ENCODE assay signal across 6 cellular contexts in genomic region chr17:18262111-18262510, GRCh38. TPM values are rescaled to one million over a fixed set of nuclear protein-coding genes. Genes with fewer than 3 reads are reported as not detected.
DNase-seq lines count a peak whose midpoint lies in the region; ATAC-seq and TF ChIP-seq lines count a peak whose summit lies in the region.

No MANE protein-coding gene starts in this region.

- TF ChIP-seq CTCF in OCI-LY7 (conservative IDR thresholded peaks at IDR 0.05; ENCODE audit: low read length) (no peak), GM13977 (IDR thresholded peaks at IDR 0.05; ENCODE audit: extremely low read depth, insufficient read depth, missing control alignments) (no peak)

- POLR2A ChIA-PET in OCI-LY7 (lab: Charles Lee), result no interaction called here

- peak overlapping the region; percentile 98 for H3K4me2 ChIP-seq in OCI-LY7 (ENCODE audit: low read length)

- H3K27me3 Mint-ChIP-seq in central memory CD8-positive, alpha-beta T cell, result no peaks in the 10 kb centered on the region

- peaks cover 12% of the 10 kb centered on the region; the same call in 1 of the 2 replicates for H3K79me2 ChIP-seq in OCI-LY7 (ENCODE audit: insufficient read depth, low read depth, low read length)

- H3K27ac Mint-ChIP-seq in central memory CD8-positive, alpha-beta T cell (ENCODE audit: low read depth), result no peak overlapping the region

- H3K4me3 ChIP-seq in OCI-LY7 (ENCODE audit: low read depth, low read length, poor library complexity, severe bottlenecking), result no peak overlapping the region

- DNase-seq in OCI-LY7 (ENCODE audit: low spot score), result no peak
- no peak for DNase-seq in central memory CD8-positive, alpha-beta T cell (ENCODE audit: low spot score in 2 of 2)
- peak; percentile 7 for DNase-seq in renal cortical epithelial cell (ENCODE audit: low read depth)
- no peak for DNase-seq in NCI-H2029 (lab: John Stamatoyannopoulos, UW)
- DNase-seq in islet precursor cell, result no peak
- DNase-seq in GM13977 (ENCODE audit: low spot score), result no peak

- H3K27ac ChIP-seq in OCI-LY7 (ENCODE audit: low read depth, low read length, poor library complexity, severe bottlenecking), result no peak overlapping the region

- no TSS peak for BruUV-seq in OCI-LY7 (replicated peaks; lab: Mats Ljungman, UMichigan)

- no peak for ATAC-seq in central memory CD8-positive, alpha-beta T cell (replicated peaks; ENCODE audit: extremely low read depth, poor library complexity, severe bottlenecking)

- H3K9me2 ChIP-seq in OCI-LY7 (ENCODE audit: insufficient read depth, low read length), result no peaks in the 10 kb centered on the region

- H2AFZ ChIP-seq in OCI-LY7 (ENCODE audit: low read length), result no peak overlapping the region

- H3K9me3 Mint-ChIP-seq in central memory CD8-positive, alpha-beta T cell, result no peaks in the 10 kb centered on the region

- H3K36me3 ChIP-seq in OCI-LY7 (ENCODE audit: insufficient read depth, low read length), result no peaks in the 10 kb centered on the region; the same call in 1 of the 2 replicates

- H3K4me1 Mint-ChIP-seq in central memory CD8-positive, alpha-beta T cell, result peaks cover 32% of the 10 kb centered on the region

- peak overlapping the region; percentile 98 for H3K4me3 Mint-ChIP-seq in central memory CD8-positive, alpha-beta T cell

- peaks cover 29% of the 10 kb centered on the region for H3K4me1 ChIP-seq in OCI-LY7 (ENCODE audit: insufficient read depth, low read length, poor library complexity, severe bottlenecking)

- intact Hi-C loops in OCI-LY7 (cut with micrococcal nuclease; ENCODE audit: unreplicated experiment), result no loop called here

- no peaks in the 10 kb centered on the region for H4K20me1 ChIP-seq in OCI-LY7 (ENCODE audit: insufficient read depth, low read length)

- in situ Hi-C loops in GM13977 (cut with MboI; ENCODE audit: low pct_unique_long_range_greater_than_20kb, low sequenced_read_pairs, unreplicated experiment), result no loop called here

- no peaks in the 10 kb centered on the region for H3K9me3 ChIP-seq in OCI-LY7 (ENCODE audit: low read length)

- CTCF ChIA-PET in OCI-LY7 (lab: Charles Lee; ENCODE audit: unreplicated experiment), result interaction anchor here (0.5 kb wide), 1 partner anchor 716 kb away, joined by 3 read pairs; no protein-coding TSS in a partner anchor

- peaks cover 9% of the 10 kb centered on the region for H3K36me3 Mint-ChIP-seq in central memory CD8-positive, alpha-beta T cell (ENCODE audit: insufficient read depth)

RNA-seq across cellular contexts. Expression of gene MIEF2, which starts 1.6 kb away (rescaled TPM):
- 7.6 and 7.9 TPM in 2 replicates for total RNA-seq in OCI-LY7 (2014; rRNA removed; shearing (Covaris generic))
- total RNA-seq in OCI-LY7 (2022), result 11.8 and 12.7 TPM in 2 replicates
- 88.2 and 154 TPM in 2 replicates for total RNA-seq in renal cortical epithelial cell

RNA-seq across cellular contexts. Expression of gene FLII, which starts 3.6 kb away (rescaled TPM):
- 141 and 155 TPM in 2 replicates for total RNA-seq in OCI-LY7 (2014; rRNA removed; shearing (Covaris generic))
- 219 and 235 TPM in 2 replicates for total RNA-seq in OCI-LY7 (2022)
- 343 and 451 TPM in 2 replicates for total RNA-seq in renal cortical epithelial cell

RNA-seq across cellular contexts. Expression of gene LLGL1, which starts 36.7 kb away (rescaled TPM):
- total RNA-seq in OCI-LY7 (2014; rRNA removed; shearing (Covaris generic)), result 11.9 and 14.1 TPM in 2 replicates
- total RNA-seq in OCI-LY7 (2022) (19.9 and 20.8 TPM in 2 replicates), renal cortical epithelial cell (30.4 and 46.4 TPM in 2 replicates)

RNA-seq across cellular contexts. Expression of gene TOP3A, which starts 52.7 kb away (rescaled TPM):
- total RNA-seq in OCI-LY7 (2014; rRNA removed; shearing (Covaris generic)), result 48.3 and 48.5 TPM in 2 replicates
- 63.0 and 64.4 TPM in 2 replicates for total RNA-seq in OCI-LY7 (2022)
- total RNA-seq in renal cortical epithelial cell, result 10.4 and 25.7 TPM in 2 replicates

RNA-seq across cellular contexts. Expression of gene SMCR8, which starts 53.0 kb away (rescaled TPM):
- 11.1 and 11.8 TPM in 2 replicates for total RNA-seq in OCI-LY7 (2014; rRNA removed; shearing (Covaris generic))
- total RNA-seq in OCI-LY7 (2022) (16.1 and 16.3 TPM in 2 replicates), renal cortical epithelial cell (15.1 and 38.8 TPM in 2 replicates)
